8 cellular contexts compared by ENCODE assay signal in genomic region chr3:125916376-125916978, GRCh38. TPM values are rescaled to one million over a fixed set of nuclear protein-coding genes. Genes with fewer than 3 reads are reported as not detected.
A peak's percentile ranks its signal among the peaks of the same experiment; 100 is the strongest.
DNase-seq lines count a peak whose midpoint lies in the region; ATAC-seq and TF ChIP-seq lines count a peak whose summit lies in the region.

No MANE protein-coding gene starts in this region.

- peak overlapping the region; percentile 89 to 99 (median 97) for H3K27ac Mint-ChIP-seq in CD8-positive, alpha-beta memory T cell

- H3K4me1 Mint-ChIP-seq in CD8-positive, alpha-beta memory T cell, result peaks cover 11 to 17% (median 13%) of the 10 kb centered on the region in 3 donors

- POLR2A ChIA-PET in CD8-positive, alpha-beta memory T cell (lab: Charles Lee), result no interaction called here

- CTCF ChIA-PET in CD8-positive, alpha-beta memory T cell (lab: Charles Lee), result interaction anchor here (0.9 kb wide), 1 partner anchor 150 kb away, joined by 4 read pairs; no protein-coding TSS in a partner anchor

- no peaks in the 10 kb centered on the region for H3K9me3 Mint-ChIP-seq in CD8-positive, alpha-beta memory T cell

- H3K27ac ChIP-seq in CD8-positive, alpha-beta memory T cell (ENCODE audit: low read depth, low read length), result peak overlapping the region; percentile 67
- peak overlapping the region; percentile 63 for H3K27ac ChIP-seq in ectodermal cell (ENCODE audit: insufficient read depth, low read depth, low read length, poor library complexity, severe bottlenecking)
- H3K27ac ChIP-seq in lower lobe of right lung, result peak overlapping the region; percentile 87

- no peaks in the 10 kb centered on the region for H3K9me3 ChIP-seq in CD8-positive, alpha-beta memory T cell (ENCODE audit: low read length)
- H3K9me3 ChIP-seq in ectodermal cell (ENCODE audit: control insufficient read depth, low read length) (no peaks in the 10 kb centered on the region), lower lobe of right lung (no peaks in the 10 kb centered on the region)

- TF ChIP-seq CTCF in lower lobe of right lung (IDR thresholded peaks at IDR 0.05), result peak; percentile 31

- peaks cover 3% of the 10 kb centered on the region for H3K4me1 ChIP-seq in CD8-positive, alpha-beta memory T cell (ENCODE audit: insufficient read depth, low read length)
- H3K4me1 ChIP-seq in ectodermal cell (ENCODE audit: control insufficient read depth, insufficient read depth, low read length), result no peaks in the 10 kb centered on the region
- peaks cover 10% of the 10 kb centered on the region for H3K4me1 ChIP-seq in lower lobe of right lung

- no peaks in the 10 kb centered on the region for H3K36me3 ChIP-seq in CD8-positive, alpha-beta memory T cell (ENCODE audit: insufficient read depth, low read length)
- H3K36me3 ChIP-seq in ectodermal cell (ENCODE audit: control insufficient read depth, insufficient read depth, low read length), result no peaks in the 10 kb centered on the region
- no peaks in the 10 kb centered on the region for H3K36me3 ChIP-seq in lower lobe of right lung

- peak in 4 of 5 donors; percentile 90 to 98 (median 94) for DNase-seq in CD8-positive, alpha-beta memory T cell
- DNase-seq in NCI-H446 (lab: John Stamatoyannopoulos, UW) (peak; percentile 89 to 99), lower lobe of right lung (no peak)
- peak; percentile 90 for DNase-seq in activated CD4-positive, CD25-positive, alpha-beta regulatory T cell treated with anti-CD3 and anti-CD28 coated beads, Interleukin-2, amount 50 U/mL, for 72 hours
- peak; percentile 88 for DNase-seq in stimulated activated CD8-positive, alpha-beta memory T cell treated with anti-CD3 and anti-CD28 coated beads, Interleukin-12 subunit alpha, Interleukin-12 subunit beta, amount 100 ng/mL, for 1 hour (ENCODE audit: low read depth)

- H3K27me3 ChIP-seq in CD8-positive, alpha-beta memory T cell (ENCODE audit: insufficient read depth, low read length, poor library complexity, severe bottlenecking), result no peaks in the 10 kb centered on the region
- no peaks in the 10 kb centered on the region for H3K27me3 ChIP-seq in ectodermal cell (ENCODE audit: control insufficient read depth, insufficient read depth, low read length, poor library complexity, severe bottlenecking)
- no peaks in the 10 kb centered on the region for H3K27me3 ChIP-seq in lower lobe of right lung (ENCODE audit: low read depth)

- WGBS in ectodermal cell, 2 experiments, result 0% methylated on average over 56 to 58 of the region's 58 CpGs

- H3K4me3 Mint-ChIP-seq in CD8-positive, alpha-beta memory T cell, result peak overlapping the region; percentile 88 to 96 (median 92)

- peak overlapping the region; percentile 65 for H3K4me3 ChIP-seq in CD8-positive, alpha-beta memory T cell (ENCODE audit: low read length)
- H3K4me3 ChIP-seq in ectodermal cell (ENCODE audit: insufficient read depth, low read depth, low read length) (peak overlapping the region; percentile 60), lower lobe of right lung (peak overlapping the region; percentile 72)

- ATAC-seq in GM19328 (IDR thresholded peaks at IDR 0.05; ENCODE audit: unreplicated experiment) (peak; percentile 84), HG03439 (IDR thresholded peaks at IDR 0.05; ENCODE audit: unreplicated experiment) (peak; percentile 77), lower lobe of right lung (peak; percentile 100)

- intact Hi-C loops in lower lobe of right lung (cut with DNase I), result no loop called here

- H3K36me3 Mint-ChIP-seq in CD8-positive, alpha-beta memory T cell, result peaks cover 0 to 6% (median 0%) of the 10 kb centered on the region in 3 donors

- no peaks in the 10 kb centered on the region for H3K27me3 Mint-ChIP-seq in CD8-positive, alpha-beta memory T cell

RNA-seq across cellular contexts. Expression of gene ROPN1B, which starts 52.5 kb away (rescaled TPM):
- total RNA-seq in CD8-positive, alpha-beta memory T cell, result not detected
- not detected for polyA plus RNA-seq in CD8-positive, alpha-beta memory T cell
- not detected for polyA plus RNA-seq in ectodermal cell (2013, experiment 1 of 4)
- not detected for polyA plus RNA-seq in ectodermal cell (2013, experiment 2 of 4)
- polyA plus RNA-seq in ectodermal cell (2013, experiment 3 of 4), result not detected
- not detected for polyA plus RNA-seq in ectodermal cell (2013, experiment 4 of 4)
- total RNA-seq in lower lobe of right lung, result 0.50 TPM
